1 cellular context compared by ENCODE assay signal in genomic region chr20:41509316-41509715, GRCh38.
TF ChIP-seq lines count a peak whose summit lies in the region.

No MANE protein-coding gene starts in this region.

TF ChIP-seq in WTC11, 78 proteins besides CTCF, POLR2A, EP300 and RAD21 (continued from another document):
- no peak for TF ChIP-seq AR (CRISPR knock-in tag; IDR thresholded peaks at IDR 0.05)
- TF ChIP-seq NFATC4 (CRISPR knock-in tag; IDR thresholded peaks at IDR 0.05) = no peak
- no peak for TF ChIP-seq ZSCAN18 (CRISPR knock-in tag; IDR thresholded peaks at IDR 0.05)
- no peak for TF ChIP-seq ZNF671 (CRISPR knock-in tag; IDR thresholded peaks at IDR 0.05)
- TF ChIP-seq ZNF416 (CRISPR knock-in tag; IDR thresholded peaks at IDR 0.05) = no peak
- TF ChIP-seq PRRX2 (CRISPR knock-in tag; IDR thresholded peaks at IDR 0.05) = no peak
- TF ChIP-seq ZNF396 (CRISPR knock-in tag; IDR thresholded peaks at IDR 0.05; ENCODE audit: borderline replicate concordance) = no peak
- TF ChIP-seq USF2 (CRISPR knock-in tag; IDR thresholded peaks at IDR 0.05) = no peak
- no peak for TF ChIP-seq ZNF423 (CRISPR knock-in tag; IDR thresholded peaks at IDR 0.05)
- TF ChIP-seq TP53 (CRISPR knock-in tag; IDR thresholded peaks at IDR 0.05) = no peak
- no peak for TF ChIP-seq MLX (CRISPR knock-in tag; IDR thresholded peaks at IDR 0.05)
- no peak for TF ChIP-seq IRF1 (CRISPR knock-in tag; IDR thresholded peaks at IDR 0.05)
- TF ChIP-seq ZNF425 (CRISPR knock-in tag; conservative IDR thresholded peaks at IDR 0.05) = no peak
